1 cellular context compared by ENCODE assay signal in genomic region chr4:2963185-2964076, GRCh38.
TF ChIP-seq lines count a peak whose summit lies in the region.

Gene GRK4 (plus strand): TSS chr4:2963571. CDS start chr4:2964071, 500 bp downstream.
Gene NOP14 (minus strand): TSS chr4:2963406. CDS start chr4:2963319, 87 bp downstream.

TF ChIP-seq in K562, 482 proteins besides CTCF, POLR2A, EP300 and RAD21 (continued from another document and continues in another):
- TF ChIP-seq, protein P1, sequence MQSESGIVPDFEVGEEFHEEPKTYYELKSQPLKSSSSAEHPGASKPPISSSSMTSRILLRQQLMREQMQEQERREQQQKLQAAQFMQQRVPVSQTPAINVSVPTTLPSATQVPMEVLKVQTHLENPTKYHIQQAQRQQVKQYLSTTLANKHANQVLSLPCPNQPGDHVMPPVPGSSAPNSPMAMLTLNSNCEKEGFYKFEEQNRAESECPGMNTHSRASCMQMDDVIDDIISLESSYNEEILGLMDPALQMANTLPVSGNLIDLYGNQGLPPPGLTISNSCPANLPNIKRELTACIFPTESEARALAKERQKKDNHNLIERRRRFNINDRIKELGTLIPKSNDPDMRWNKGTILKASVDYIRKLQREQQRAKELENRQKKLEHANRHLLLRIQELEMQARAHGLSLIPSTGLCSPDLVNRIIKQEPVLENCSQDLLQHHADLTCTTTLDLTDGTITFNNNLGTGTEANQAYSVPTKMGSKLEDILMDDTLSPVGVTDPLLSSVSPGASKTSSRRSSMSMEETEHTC (IDR thresholded peaks at IDR 0.05) = peak; percentile 29; the same call in 1 of the 2 replicates
- TF ChIP-seq SAFB (IDR thresholded peaks at IDR 0.05; ENCODE audit: borderline replicate concordance, low read depth, low read length) (no peak), CBX2 (IDR thresholded peaks at IDR 0.05; ENCODE audit: insufficient read depth, low read length, poor library complexity, severe bottlenecking) (no peak), JUN (IDR thresholded peaks at IDR 0.05; ENCODE audit: borderline replicate concordance, low read depth, low read length) (peak; percentile 70; the same call in 1 of the 2 replicates), JUN (CRISPR knock-in tag; IDR thresholded peaks at IDR 0.05; ENCODE audit: borderline replicate concordance) (no peak; the same call in 1 of the 2 replicates), CGGBP1 (CRISPR knock-in tag; IDR thresholded peaks at IDR 0.05) (no peak), HDGF (IDR thresholded peaks at IDR 0.05) (no peak), KDM2B (CRISPR knock-in tag; IDR thresholded peaks at IDR 0.05) (no peak), TAF7 (tag; IDR thresholded peaks at IDR 0.05) (no peak), ZNF354B (CRISPR knock-in tag; IDR thresholded peaks at IDR 0.05) (no peak), XRCC5 (IDR thresholded peaks at IDR 0.05; ENCODE audit: low read depth, low read length) (no peak), ELF2 (CRISPR knock-in tag; IDR thresholded peaks at IDR 0.05) (peak; percentile 74; the same call in 1 of the 2 replicates), ZNF511 (CRISPR knock-in tag; IDR thresholded peaks at IDR 0.05) (peak; percentile 88; the same call in 1 of the 2 replicates), ZNF23 (CRISPR knock-in tag; IDR thresholded peaks at IDR 0.05) (no peak), ZKSCAN1 (IDR thresholded peaks at IDR 0.05; ENCODE audit: low read depth, low read length) (no peak), HNRNPUL1 (IDR thresholded peaks at IDR 0.05; ENCODE audit: low read length) (no peak), SIX5 (IDR thresholded peaks at IDR 0.05; ENCODE audit: borderline replicate concordance in 1 of 2, insufficient read depth in 1 of 2, low read depth in 1 of 2, low read length in 2 of 2) (peak; percentile 94 to 97), ZNF764 (CRISPR knock-in tag; IDR thresholded peaks at IDR 0.05; ENCODE audit: low read depth) (no peak), ZNF561 (CRISPR knock-in tag; conservative IDR thresholded peaks at IDR 0.05) (no peak), CHAMP1 (IDR thresholded peaks at IDR 0.05) (no peak), MBD1 (CRISPR knock-in tag; IDR thresholded peaks at IDR 0.05) (no peak), FOXK2 (conservative IDR thresholded peaks at IDR 0.05 in 1 of 2, IDR thresholded peaks at IDR 0.05 in 1 of 2; ENCODE audit: low read depth in 2 of 2) (peak; percentile 99 to 100), NKRF (IDR thresholded peaks at IDR 0.05; ENCODE audit: borderline replicate concordance) (peak; percentile 86), CEBPG (CRISPR knock-in tag; IDR thresholded peaks at IDR 0.05) (peak; percentile 5; the same call in 1 of the 2 replicates), CEBPG (tag; conservative IDR thresholded peaks at IDR 0.05 in 1 of 2, IDR thresholded peaks at IDR 0.05 in 1 of 2) (no peak), ZNF316 (IDR thresholded peaks at IDR 0.05) (no peak), ZNF395 (CRISPR knock-in tag; IDR thresholded peaks at IDR 0.05) (peak; percentile 88), ZNF174 (CRISPR knock-in tag; IDR thresholded peaks at IDR 0.05) (no peak), ZNF282 (CRISPR knock-in tag; IDR thresholded peaks at IDR 0.05) (peak; percentile 96), DLX4 (CRISPR knock-in tag; IDR thresholded peaks at IDR 0.05) (no peak), MCM3 (IDR thresholded peaks at IDR 0.05) (no peak), SAFB2 (IDR thresholded peaks at IDR 0.05; ENCODE audit: borderline replicate concordance, low read depth, low read length, severe bottlenecking) (no peak), RB1 (IDR thresholded peaks at IDR 0.05; ENCODE audit: low read depth) (peak; percentile 74; the same call in 1 of the 2 replicates), EZH2 (IDR thresholded peaks at IDR 0.05; ENCODE audit: borderline replicate concordance, low read depth, low read length) (no peak), KLF1 (tag; IDR thresholded peaks at IDR 0.05) (no peak), ZNF444 (CRISPR knock-in tag; IDR thresholded peaks at IDR 0.05) (no peak), FOXP4 (CRISPR knock-in tag; IDR thresholded peaks at IDR 0.05; ENCODE audit: borderline replicate concordance) (no peak; the same call in 1 of the 2 replicates), MCM5 (IDR thresholded peaks at IDR 0.05; ENCODE audit: low read depth) (no peak), SAP30 (IDR thresholded peaks at IDR 0.05; ENCODE audit: borderline replicate concordance, insufficient read depth, low read depth, low read length, poor library complexity, severe bottlenecking) (peak; percentile 30), TCF3 (CRISPR knock-in tag; IDR thresholded peaks at IDR 0.05) (0 out of 2 replicates have a peak, but pooled peaks have one; percentile 5), IRF2 (CRISPR knock-in tag; IDR thresholded peaks at IDR 0.05) (no peak), ZNF696 (CRISPR knock-in tag; conservative IDR thresholded peaks at IDR 0.05) (no peak), FOXK1 (CRISPR knock-in tag; IDR thresholded peaks at IDR 0.05; ENCODE audit: borderline replicate concordance) (peak; percentile 100), ZNF24 (IDR thresholded peaks at IDR 0.05) (0 out of 2 replicates have a peak, but pooled peaks have one; percentile 13), MTA3 (IDR thresholded peaks at IDR 0.05; ENCODE audit: borderline replicate concordance) (peak; percentile 76), C11orf30 (IDR thresholded peaks at IDR 0.05; ENCODE audit: low read depth) (no peak)
- TF ChIP-seq, protein P2, sequence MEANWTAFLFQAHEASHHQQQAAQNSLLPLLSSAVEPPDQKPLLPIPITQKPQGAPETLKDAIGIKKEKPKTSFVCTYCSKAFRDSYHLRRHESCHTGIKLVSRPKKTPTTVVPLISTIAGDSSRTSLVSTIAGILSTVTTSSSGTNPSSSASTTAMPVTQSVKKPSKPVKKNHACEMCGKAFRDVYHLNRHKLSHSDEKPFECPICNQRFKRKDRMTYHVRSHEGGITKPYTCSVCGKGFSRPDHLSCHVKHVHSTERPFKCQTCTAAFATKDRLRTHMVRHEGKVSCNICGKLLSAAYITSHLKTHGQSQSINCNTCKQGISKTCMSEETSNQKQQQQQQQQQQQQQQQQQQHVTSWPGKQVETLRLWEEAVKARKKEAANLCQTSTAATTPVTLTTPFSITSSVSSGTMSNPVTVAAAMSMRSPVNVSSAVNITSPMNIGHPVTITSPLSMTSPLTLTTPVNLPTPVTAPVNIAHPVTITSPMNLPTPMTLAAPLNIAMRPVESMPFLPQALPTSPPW (CRISPR knock-in tag; IDR thresholded peaks at IDR 0.05) = peak; percentile 82
- TF ChIP-seq, protein P3, sequence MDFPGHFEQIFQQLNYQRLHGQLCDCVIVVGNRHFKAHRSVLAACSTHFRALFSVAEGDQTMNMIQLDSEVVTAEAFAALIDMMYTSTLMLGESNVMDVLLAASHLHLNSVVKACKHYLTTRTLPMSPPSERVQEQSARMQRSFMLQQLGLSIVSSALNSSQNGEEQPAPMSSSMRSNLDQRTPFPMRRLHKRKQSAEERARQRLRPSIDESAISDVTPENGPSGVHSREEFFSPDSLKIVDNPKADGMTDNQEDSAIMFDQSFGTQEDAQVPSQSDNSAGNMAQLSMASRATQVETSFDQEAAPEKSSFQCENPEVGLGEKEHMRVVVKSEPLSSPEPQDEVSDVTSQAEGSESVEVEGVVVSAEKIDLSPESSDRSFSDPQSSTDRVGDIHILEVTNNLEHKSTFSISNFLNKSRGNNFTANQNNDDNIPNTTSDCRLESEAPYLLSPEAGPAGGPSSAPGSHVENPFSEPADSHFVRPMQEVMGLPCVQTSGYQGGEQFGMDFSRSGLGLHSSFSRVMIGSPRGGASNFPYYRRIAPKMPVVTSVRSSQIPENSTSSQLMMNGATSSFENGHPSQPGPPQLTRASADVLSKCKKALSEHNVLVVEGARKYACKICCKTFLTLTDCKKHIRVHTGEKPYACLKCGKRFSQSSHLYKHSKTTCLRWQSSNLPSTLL (IDR thresholded peaks at IDR 0.05) = no peak
- TF ChIP-seq, protein P4, sequence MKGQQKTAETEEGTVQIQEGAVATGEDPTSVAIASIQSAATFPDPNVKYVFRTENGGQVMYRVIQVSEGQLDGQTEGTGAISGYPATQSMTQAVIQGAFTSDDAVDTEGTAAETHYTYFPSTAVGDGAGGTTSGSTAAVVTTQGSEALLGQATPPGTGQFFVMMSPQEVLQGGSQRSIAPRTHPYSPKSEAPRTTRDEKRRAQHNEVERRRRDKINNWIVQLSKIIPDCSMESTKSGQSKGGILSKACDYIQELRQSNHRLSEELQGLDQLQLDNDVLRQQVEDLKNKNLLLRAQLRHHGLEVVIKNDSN (CRISPR knock-in tag; IDR thresholded peaks at IDR 0.05) = peak; percentile 95
